Comparison of ENCODE assay signal across 8 cellular contexts in genomic region chr1:67684526-67685066, GRCh38. TPM values are rescaled to one million over a fixed set of nuclear protein-coding genes. Genes with fewer than 3 reads are reported as not detected.
A peak's percentile ranks its signal among the peaks of the same experiment; 100 is the strongest.
DNase-seq lines count a peak whose midpoint lies in the region; ATAC-seq, FAIRE-seq and TF ChIP-seq lines count a peak whose summit lies in the region.

No MANE protein-coding gene starts in this region.

- WGBS in adrenal gland, 4 donors: 0 to 1% (median 1%) methylated on average over 15 to 20 of the region's 20 CpGs
- WGBS in right lobe of liver (ENCODE audit: insufficient coverage, low coverage, low lambda C conversion rate, missing lambda C conversion rate): 1% methylated on average over 20 of the region's 20 CpGs
- WGBS in thyroid gland, 2 donors: 1% methylated on average over 20 of the region's 20 CpGs

- peaks cover 38% of the 10 kb centered on the region for H3K36me3 Mint-ChIP-seq in activated T-cell treated with anti-CD3 and anti-CD28 coated beads, Interleukin-2, amount 50 U/mL, for 24 hours (ENCODE audit: low read depth)

- no peaks in the 10 kb centered on the region for H3K9me3 Mint-ChIP-seq in activated T-cell treated with anti-CD3 and anti-CD28 coated beads, Interleukin-2, amount 50 U/mL, for 24 hours

- no peak for DNase-seq in activated T-cell treated with anti-CD3 and anti-CD28 coated beads, Interleukin-2, amount 50 U/mL, for 24 hours
- DNase-seq in activated T-cell treated with anti-CD3 and anti-CD28 coated beads, Interleukin-2, amount 50 U/mL, for 48 hours: no peak
- no peak for DNase-seq in adrenal gland
- no peak for DNase-seq in right lobe of liver
- DNase-seq in thyroid gland: no peak
- DNase-seq in GM12891 (ENCODE audit: insufficient read length, low spot score): no peak
- no peak for DNase-seq in activated CD4-positive, alpha-beta T cell treated with anti-CD3 and anti-CD28 coated beads for 48 hours

- H3K27me3 ChIP-seq in adrenal gland: no peaks in the 10 kb centered on the region
- no peaks in the 10 kb centered on the region for H3K27me3 ChIP-seq in right lobe of liver
- no peaks in the 10 kb centered on the region for H3K27me3 ChIP-seq in thyroid gland

- peak overlapping the region in 4 of 5 donors; percentile 8 to 93 (median 32) for H3K27ac ChIP-seq in adrenal gland
- peak overlapping the region; percentile 34 to 77 (median 56) for H3K27ac ChIP-seq in right lobe of liver
- H3K27ac ChIP-seq in thyroid gland: peak overlapping the region in 2 of 3 donors; percentile 10 to 64

- no peaks in the 10 kb centered on the region for H3K27me3 Mint-ChIP-seq in activated T-cell treated with anti-CD3 and anti-CD28 coated beads, Interleukin-2, amount 50 U/mL, for 24 hours

- FAIRE-seq in GM12891 (lab: Jason Lieb, UNC): no peak

- ATAC-seq in right lobe of liver: peak in 1 of 4 donors; percentile 3
- ATAC-seq in HG02759 (IDR thresholded peaks at IDR 0.05; ENCODE audit: unreplicated experiment): no peak

- H3K4me1 Mint-ChIP-seq in activated T-cell treated with anti-CD3 and anti-CD28 coated beads, Interleukin-2, amount 50 U/mL, for 24 hours (ENCODE audit: low read depth): peaks cover 46% of the 10 kb centered on the region

- TF ChIP-seq POLR2A in adrenal gland (IDR thresholded peaks at IDR 0.05) (no peak), right lobe of liver (IDR thresholded peaks at IDR 0.05) (no peak), thyroid gland (IDR thresholded peaks at IDR 0.05) (no peak), GM12891 (IDR thresholded peaks at IDR 0.05; ENCODE audit: low read depth, low read length) (no peak)

- H3K36me3 ChIP-seq in adrenal gland (replicated peaks in 1 of 2) (peaks cover 0 to 6% of the 10 kb centered on the region in 2 donors), right lobe of liver (peaks cover 0 to 19% (median 5%) of the 10 kb centered on the region in 4 donors), thyroid gland (peaks cover 7 to 11% of the 10 kb centered on the region in 2 donors)

- H3K4me3 Mint-ChIP-seq in activated T-cell treated with anti-CD3 and anti-CD28 coated beads, Interleukin-2, amount 50 U/mL, for 24 hours: peak overlapping the region; percentile 89

- H3K4me1 ChIP-seq in adrenal gland (replicated peaks in 1 of 2) (peaks cover 12 to 27% of the 10 kb centered on the region in 2 donors), right lobe of liver (peaks cover 0 to 28% (median 7%) of the 10 kb centered on the region in 4 donors), thyroid gland (peaks cover 15 to 27% of the 10 kb centered on the region in 2 donors)

- H3K9me3 ChIP-seq in adrenal gland (replicated peaks in 1 of 3) (no peaks in the 10 kb centered on the region), right lobe of liver (no peaks in the 10 kb centered on the region), thyroid gland (no peaks in the 10 kb centered on the region)

- H3K4me3 ChIP-seq in adrenal gland: peak overlapping the region in 1 of 4 donors; percentile 41
- peak overlapping the region; percentile 37 to 80 (median 69) for H3K4me3 ChIP-seq in right lobe of liver
- peak overlapping the region in 1 of 3 donors; percentile 21 for H3K4me3 ChIP-seq in thyroid gland (replicated peaks in 1 of 3)

- intact Hi-C loops in adrenal gland (cut with DNase I): loop anchor here (5.0 to 10.0 kb wide), 2 partner anchors 120 to 148 kb away; partner anchors contain the start of gene GNG12 (in 1 of the 2)
- intact Hi-C loops in right lobe of liver (cut with DNase I): no loop called here
- intact Hi-C loops in thyroid gland (cut with DNase I): loop anchor here (10.0 kb wide), 2 partner anchors 70 to 120 kb away; no protein-coding TSS in a partner anchor

- TF ChIP-seq CTCF in adrenal gland (IDR thresholded peaks at IDR 0.05): no peak
- TF ChIP-seq CTCF in right lobe of liver (IDR thresholded peaks at IDR 0.05): no peak
- no peak for TF ChIP-seq CTCF in thyroid gland (IDR thresholded peaks at IDR 0.05)

- H3K27ac Mint-ChIP-seq in activated T-cell treated with anti-CD3 and anti-CD28 coated beads, Interleukin-2, amount 50 U/mL, for 24 hours: peak overlapping the region; percentile 98

TF ChIP-seq in GM12891, 5 proteins besides CTCF, POLR2A, EP300 and RAD21:
- TF ChIP-seq TAF1 (IDR thresholded peaks at IDR 0.05; ENCODE audit: low read depth, low read length): no peak

RNA-seq across cellular contexts. Expression of gene GADD45A, which starts 0.4 kb away (rescaled TPM):
- total RNA-seq in adrenal gland (10 to 100 TPM in 5 of 8 donors, 1 to 10 TPM in 3; 5.3 to 26.9 (median 11.5) TPM), right lobe of liver (10 to 100 TPM; 14.1 to 66.4 (median 43.6) TPM), thyroid gland (10 to 100 TPM; 27.2 to 95.5 (median 62.9) TPM)
- 10 to 100 TPM in 2 of 3 donors, 1 to 10 TPM in 1; 9.2 to 20.9 (median 19.6) TPM for polyA plus RNA-seq in adrenal gland
- 42.0 TPM for polyA plus RNA-seq in GM12891 (2012; ENCODE audit: low read depth, missing spikeins)

Comparison
In these comparisons a context has a peak if more than half of its experiments do, and no peak if none do; other contexts are left out.
1. intact Hi-C loops: an anchor here in adrenal gland (5.0 to 10.0 kb wide) and thyroid gland (10.0 kb wide); none called in right lobe of liver.